ENCODE assay signal across 8 cellular contexts in the genomic region with DNA sequence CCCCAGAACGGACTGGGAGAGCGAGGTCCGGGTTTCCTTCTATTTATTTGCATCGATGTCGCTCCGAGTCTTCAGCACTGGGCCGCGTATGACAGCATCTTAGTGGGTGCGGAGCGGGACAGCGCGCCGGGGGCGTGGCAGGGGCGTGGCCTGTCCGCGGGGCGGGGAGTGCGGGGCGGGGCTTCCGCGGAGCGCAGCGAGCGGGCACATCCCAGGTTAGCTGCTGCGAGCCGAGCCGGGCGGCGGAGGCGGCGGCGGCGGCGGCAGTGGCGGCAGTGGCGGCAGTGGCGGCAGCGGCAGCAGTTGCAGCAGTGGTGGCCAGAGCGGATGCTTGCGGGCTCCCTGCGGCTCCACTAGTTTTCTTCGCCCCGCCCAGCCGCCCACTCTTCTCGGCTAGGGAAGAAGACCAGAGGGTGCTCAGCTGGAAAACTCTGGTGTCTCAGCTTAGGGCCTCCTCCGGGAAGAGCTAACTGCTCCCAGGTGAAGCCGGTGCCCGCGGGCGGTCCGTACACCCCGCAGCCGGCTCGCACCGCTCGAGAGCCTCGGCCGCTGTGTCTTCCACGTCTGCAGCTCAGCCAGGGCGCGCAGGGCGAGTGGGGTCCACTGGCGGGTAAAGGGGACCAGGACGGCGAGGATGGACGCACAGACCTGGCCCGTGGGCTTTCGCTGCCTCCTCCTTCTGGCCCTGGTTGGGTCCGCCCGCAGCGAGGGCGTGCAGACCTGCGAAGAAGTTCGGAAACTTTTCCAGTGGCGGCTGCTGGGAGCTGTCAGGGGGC. TPM values are rescaled to one million over a fixed set of nuclear protein-coding genes. Genes with fewer than 3 reads are reported as not detected.
DNase-seq lines count a peak whose midpoint lies in the region; ATAC-seq, FAIRE-seq and TF ChIP-seq lines count a peak whose summit lies in the region.

A gene (plus strand): TSS at position 209 of the 776 bp plus-strand sequence.

- FAIRE-seq in GM18507 (lab: Jason Lieb, UNC) = peak; percentile 78

- H3K4me1 Mint-ChIP-seq in immature natural killer cell = peaks cover 10 to 16% of the 10 kb centered on the region in 2 donors

- H3K27ac ChIP-seq in brain microvascular endothelial cell = no peak within 1 kb of the TSS

- no peaks in the 10 kb centered on the region for H3K36me3 ChIP-seq in brain microvascular endothelial cell (replicated peaks)

- H3K9me3 Mint-ChIP-seq in immature natural killer cell = no peaks in the 10 kb centered on the region

- no peak within 1 kb of the TSS for H3K27ac Mint-ChIP-seq in immature natural killer cell

- peak within 1 kb of the TSS; percentile 61 for H3K4me3 ChIP-seq in brain microvascular endothelial cell (ENCODE audit: low read depth, low read length)

- DNase-seq in GM18507 (ENCODE audit: extremely low spot score, insufficient read length, low read depth) = peak; percentile 79
- peak; percentile 62 for DNase-seq in NCI-H1092 (lab: John Stamatoyannopoulos, UW)
- DNase-seq in UCSD-AML1 (lab: John Stamatoyannopoulos, UW; ENCODE audit: unreplicated experiment) = peak; percentile 75
- peak; percentile 45 for DNase-seq in brain microvascular endothelial cell
- peak; percentile 67 to 78 (median 74) for DNase-seq in immature natural killer cell
- peak; percentile 83 for DNase-seq in stimulated activated CD4-positive, alpha-beta T cell treated with anti-CD3 and anti-CD28 coated beads, Interleukin-12 subunit alpha, Interleukin-12 subunit beta, amount 100 ng/mL, for 4 hours
- DNase-seq in amniotic stem cell (lab: John Stamatoyannopoulos, UW) = no peak

- peaks cover 49% of the 10 kb centered on the region for H3K27me3 ChIP-seq in brain microvascular endothelial cell (replicated peaks)

- no peaks in the 10 kb centered on the region for H3K36me3 Mint-ChIP-seq in immature natural killer cell

- H3K4me3 Mint-ChIP-seq in immature natural killer cell = peak within 1 kb of the TSS; percentile 75 to 91 (median 87)

- H3K27me3 Mint-ChIP-seq in immature natural killer cell (ENCODE audit: low read depth in 3 of 3) = peaks cover 8 to 15% (median 12%) of the 10 kb centered on the region in 3 donors

- TF ChIP-seq CTCF in brain microvascular endothelial cell (IDR thresholded peaks at IDR 0.05; ENCODE audit: low read depth, low read length, missing control alignments) = no peak

- in situ Hi-C loops in brain microvascular endothelial cell (cut with HindIII; ENCODE audit: low pct_ligation_motif_present, low sequenced_read_pairs) = no loop called here

- peak; percentile 96 for ATAC-seq in HG02623 (IDR thresholded peaks at IDR 0.05; ENCODE audit: unreplicated experiment)

RNA-seq across cellular contexts. Expression of the gene that starts here (rescaled TPM):
- polyA plus RNA-seq in immature natural killer cell = under 1 TPM in 1 of 3 donors, not detected in 2; 0.58 TPM

Comparison
In these comparisons a context has a peak if more than half of its experiments do, and no peak if none do; other contexts are left out.
1. Peak in DNase-seq in immature natural killer cell; RNA of the gene not detected or under 1 TPM.